ENCODE assay signal across 9 cellular contexts in the genomic region with DNA sequence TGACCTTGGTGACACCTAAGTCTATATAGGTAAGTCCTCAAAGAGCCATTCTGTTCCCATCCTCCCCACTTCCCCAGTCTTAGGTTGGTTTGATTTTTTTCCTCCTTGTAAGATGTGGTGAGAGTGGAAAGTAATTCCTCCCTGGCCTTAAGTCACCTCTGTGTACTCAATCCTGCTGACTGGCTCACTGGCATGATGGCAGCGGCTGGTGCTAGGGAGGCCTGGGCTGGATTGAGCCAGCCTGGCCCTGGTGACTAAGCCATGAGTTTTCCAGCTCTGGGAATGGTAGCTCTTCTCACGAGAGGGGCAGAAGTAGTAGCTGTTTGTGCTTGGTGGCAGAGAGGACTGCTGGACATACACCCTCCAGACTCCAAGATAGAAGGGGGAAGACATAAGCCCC. TPM values are rescaled to one million over a fixed set of nuclear protein-coding genes. Genes with fewer than 3 reads are reported as not detected.
A peak's percentile ranks its signal among the peaks of the same experiment; 100 is the strongest.
DNase-seq lines count a peak whose midpoint lies in the region; ATAC-seq and TF ChIP-seq lines count a peak whose summit lies in the region.
"Had no signal": no experiment of that assay in that cellular context is flagged by ENCODE, and none has a peak within 500 bp of the region (broad histone marks: within the 10 kb centered on the region; RNA-seq: fewer than 3 reads in every experiment).

No MANE protein-coding gene starts in this region.

- DNase-seq in GM04503 (ENCODE audit: low read depth) (peak; percentile 79), WERI-Rb-1 (peak; percentile 58), right cardiac atrium (peak in 1 of 3 donors; percentile 40), NCI-H748 (lab: John Stamatoyannopoulos, UW; ENCODE audit: unreplicated experiment) (no peak), DMS153 treated with DMSO at 0.1 percent for 48 hours (lab: John Stamatoyannopoulos, UW; ENCODE audit: unreplicated experiment) (no peak), NK-92 (lab: John Stamatoyannopoulos, UW; ENCODE audit: unreplicated experiment) (no peak)

- H3K9me3 ChIP-seq in WERI-Rb-1 (ENCODE audit: severe bottlenecking) = no peaks in the 10 kb centered on the region
- H3K9me3 ChIP-seq in right cardiac atrium (ENCODE audit: control insufficient read depth, low read length) = no peaks in the 10 kb centered on the region

- WGBS in right cardiac atrium = 47% methylated on average over 2 of the region's 2 CpGs

- TF ChIP-seq CTCF in WERI-Rb-1 (IDR thresholded peaks at IDR 0.05; ENCODE audit: low read depth, low read length) = no peak

- H3K27me3 ChIP-seq in WERI-Rb-1 (ENCODE audit: insufficient read depth, low read depth, severe bottlenecking) = no peaks in the 10 kb centered on the region
- H3K27me3 ChIP-seq in right cardiac atrium (ENCODE audit: control insufficient read depth, insufficient read depth) = no peaks in the 10 kb centered on the region

- intact Hi-C loops in right cardiac atrium (cut with DNase I) = no loop called here

- H3K27ac ChIP-seq in WERI-Rb-1 = peak overlapping the region; percentile 1; the same call in 1 of the 2 replicates
- H3K27ac ChIP-seq in right cardiac atrium (ENCODE audit: low read length) = no peak overlapping the region
- peak overlapping the region in 18 of 21 experiments; percentile 3 to 94 (median 51) for H3K27ac ChIP-seq in skin epidermis

- peak overlapping the region; percentile 65 for H3K4me3 ChIP-seq in WERI-Rb-1 (ENCODE audit: low read depth, low read length)
- peak overlapping the region; percentile 82 for H3K4me3 ChIP-seq in right cardiac atrium (ENCODE audit: low read length)
- H3K4me3 ChIP-seq in skin epidermis = peak overlapping the region in 5 of 7 experiments; percentile 50 to 95 (median 64)
- H3K4me3 ChIP-seq: GM23338 had no signal

- peaks cover 4% of the 10 kb centered on the region for H3K4me1 ChIP-seq in right cardiac atrium (ENCODE audit: control insufficient read depth, insufficient read depth, low read length)

- peaks cover 32% of the 10 kb centered on the region for H3K36me3 ChIP-seq in WERI-Rb-1

- ATAC-seq in right cardiac atrium (peak; percentile 9 to 23), GM21723 (IDR thresholded peaks at IDR 0.05; ENCODE audit: unreplicated experiment) (no peak)
- ATAC-seq: GM23338 had no signal

RNA-seq across cellular contexts. Expression of a gene that starts 2.5 kb away (rescaled TPM):
- 10 to 100 TPM; 10.8 to 24.5 (median 18.0) TPM for total RNA-seq in right cardiac atrium
- 13.0 TPM for polyA plus RNA-seq in right cardiac atrium

Comparison
In these comparisons a context has a peak if more than half of its experiments do, and no peak if none do; other contexts are left out.
1. DNase-seq: peak in GM04503 (single experiment) and WERI-Rb-1 (single experiment); none in NCI-H748 (single experiment), DMS153 treated with DMSO at 0.1 percent for 48 hours (single experiment) and NK-92 (single experiment).
2. Peak in every context shown above with its lines, with median percentiles within 50 percentile points of each other: H3K4me3 ChIP-seq.